1 cellular context compared by ENCODE assay signal in the genomic region with DNA sequence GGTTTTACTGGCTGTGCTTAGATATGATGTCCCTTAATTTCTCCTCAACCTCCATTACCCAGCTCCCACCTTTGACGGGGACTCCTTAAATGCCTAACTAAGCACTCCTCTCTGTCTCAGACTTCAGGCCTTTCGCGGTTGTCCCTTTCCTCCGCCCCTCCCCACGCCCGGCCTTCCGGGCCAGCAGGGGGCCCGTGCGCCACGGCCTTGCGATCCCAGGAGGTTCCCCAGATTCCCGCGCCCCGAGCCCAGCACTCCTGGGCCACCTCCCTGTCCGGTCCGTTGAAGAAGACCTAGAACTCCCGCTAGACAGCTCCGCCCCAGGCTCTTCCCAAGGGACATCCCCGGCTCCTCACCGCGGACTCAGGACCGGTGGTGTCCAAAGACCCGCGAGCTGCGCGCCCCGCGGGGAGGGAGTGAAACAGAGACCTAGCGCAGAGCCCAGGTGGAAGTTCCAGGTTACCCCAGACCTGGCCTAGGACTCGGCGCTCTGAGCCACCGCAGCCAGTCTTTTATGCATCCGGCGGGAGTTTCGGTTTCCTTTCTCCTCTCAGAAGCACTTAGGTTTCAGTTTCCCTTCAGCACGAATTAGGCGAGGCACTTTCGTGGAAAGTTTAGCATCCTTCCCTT.
TF ChIP-seq lines count a peak whose summit lies in the region.

A gene with protein sequence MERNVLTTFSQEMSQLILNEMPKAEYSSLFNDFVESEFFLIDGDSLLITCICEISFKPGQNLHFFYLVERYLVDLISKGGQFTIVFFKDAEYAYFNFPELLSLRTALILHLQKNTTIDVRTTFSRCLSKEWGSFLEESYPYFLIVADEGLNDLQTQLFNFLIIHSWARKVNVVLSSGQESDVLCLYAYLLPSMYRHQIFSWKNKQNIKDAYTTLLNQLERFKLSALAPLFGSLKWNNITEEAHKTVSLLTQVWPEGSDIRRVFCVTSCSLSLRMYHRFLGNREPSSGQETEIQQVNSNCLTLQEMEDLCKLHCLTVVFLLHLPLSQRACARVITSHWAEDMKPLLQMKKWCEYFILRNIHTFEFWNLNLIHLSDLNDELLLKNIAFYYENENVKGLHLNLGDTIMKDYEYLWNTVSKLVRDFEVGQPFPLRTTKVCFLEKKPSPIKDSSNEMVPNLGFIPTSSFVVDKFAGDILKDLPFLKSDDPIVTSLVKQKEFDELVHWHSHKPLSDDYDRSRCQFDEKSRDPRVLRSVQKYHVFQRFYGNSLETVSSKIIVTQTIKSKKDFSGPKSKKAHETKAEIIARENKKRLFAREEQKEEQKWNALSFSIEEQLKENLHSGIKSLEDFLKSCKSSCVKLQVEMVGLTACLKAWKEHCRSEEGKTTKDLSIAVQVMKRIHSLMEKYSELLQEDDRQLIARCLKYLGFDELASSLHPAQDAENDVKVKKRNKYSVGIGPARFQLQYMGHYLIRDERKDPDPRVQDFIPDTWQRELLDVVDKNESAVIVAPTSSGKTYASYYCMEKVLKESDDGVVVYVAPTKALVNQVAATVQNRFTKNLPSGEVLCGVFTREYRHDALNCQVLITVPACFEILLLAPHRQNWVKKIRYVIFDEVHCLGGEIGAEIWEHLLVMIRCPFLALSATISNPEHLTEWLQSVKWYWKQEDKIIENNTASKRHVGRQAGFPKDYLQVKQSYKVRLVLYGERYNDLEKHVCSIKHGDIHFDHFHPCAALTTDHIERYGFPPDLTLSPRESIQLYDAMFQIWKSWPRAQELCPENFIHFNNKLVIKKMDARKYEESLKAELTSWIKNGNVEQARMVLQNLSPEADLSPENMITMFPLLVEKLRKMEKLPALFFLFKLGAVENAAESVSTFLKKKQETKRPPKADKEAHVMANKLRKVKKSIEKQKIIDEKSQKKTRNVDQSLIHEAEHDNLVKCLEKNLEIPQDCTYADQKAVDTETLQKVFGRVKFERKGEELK (N-terminal part only) (minus strand): TSS at position 487 of the 630 bp plus-strand sequence. CDS start 7,493 bp downstream, outside the sequence.

TF ChIP-seq in GM12878, 131 proteins besides CTCF, POLR2A, EP300 and RAD21 (continued from another document and continues in another):
- no peak for TF ChIP-seq GABPA (IDR thresholded peaks at IDR 0.05; ENCODE audit: low read depth)
- peak; percentile 98 for TF ChIP-seq MLLT1 (IDR thresholded peaks at IDR 0.05)
- TF ChIP-seq DPF2 (IDR thresholded peaks at IDR 0.05) = peak; percentile 87
- TF ChIP-seq BRCA1 (IDR thresholded peaks at IDR 0.05; ENCODE audit: low read depth, low read length) = no peak
- peak; percentile 25 for TF ChIP-seq BCL3 (IDR thresholded peaks at IDR 0.05; ENCODE audit: borderline replicate concordance, insufficient read depth, low read depth, low read length, poor library complexity, severe bottlenecking)
- 0 out of 2 replicates have a peak, but pooled peaks have one; percentile 29 for TF ChIP-seq SIN3A (IDR thresholded peaks at IDR 0.05; ENCODE audit: low read depth, low read length)
- no peak for TF ChIP-seq SUZ12 (IDR thresholded peaks at IDR 0.05; ENCODE audit: unreplicated experiment)
- TF ChIP-seq MEF2A (IDR thresholded peaks at IDR 0.05; ENCODE audit: insufficient read depth, low read depth, low read length) = 0 out of 2 replicates have a peak, but pooled peaks have one; percentile 9
- no peak for TF ChIP-seq NFYA (IDR thresholded peaks at IDR 0.05; ENCODE audit: borderline replicate concordance, low read depth, low read length)
- TF ChIP-seq SMAD1 (IDR thresholded peaks at IDR 0.05; ENCODE audit: low read depth, partially characterized antibody) = no peak
- TF ChIP-seq ATF7 (IDR thresholded peaks at IDR 0.05; ENCODE audit: low read depth) = no peak
- no peak for TF ChIP-seq NFXL1 (IDR thresholded peaks at IDR 0.05; ENCODE audit: borderline replicate concordance)
- no peak for TF ChIP-seq CEBPZ (IDR thresholded peaks at IDR 0.05; ENCODE audit: low read depth, low read length)
- TF ChIP-seq, protein P1, sequence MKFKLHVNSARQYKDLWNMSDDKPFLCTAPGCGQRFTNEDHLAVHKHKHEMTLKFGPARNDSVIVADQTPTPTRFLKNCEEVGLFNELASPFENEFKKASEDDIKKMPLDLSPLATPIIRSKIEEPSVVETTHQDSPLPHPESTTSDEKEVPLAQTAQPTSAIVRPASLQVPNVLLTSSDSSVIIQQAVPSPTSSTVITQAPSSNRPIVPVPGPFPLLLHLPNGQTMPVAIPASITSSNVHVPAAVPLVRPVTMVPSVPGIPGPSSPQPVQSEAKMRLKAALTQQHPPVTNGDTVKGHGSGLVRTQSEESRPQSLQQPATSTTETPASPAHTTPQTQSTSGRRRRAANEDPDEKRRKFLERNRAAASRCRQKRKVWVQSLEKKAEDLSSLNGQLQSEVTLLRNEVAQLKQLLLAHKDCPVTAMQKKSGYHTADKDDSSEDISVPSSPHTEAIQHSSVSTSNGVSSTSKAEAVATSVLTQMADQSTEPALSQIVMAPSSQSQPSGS (IDR thresholded peaks at IDR 0.05; ENCODE audit: low read length) = no peak
- TF ChIP-seq CHD1 (IDR thresholded peaks at IDR 0.05; ENCODE audit: low read depth, low read length) = no peak
- peak; percentile 92 for TF ChIP-seq POU2F2 (IDR thresholded peaks at IDR 0.05; ENCODE audit: borderline replicate concordance, low read depth, low read length)
- TF ChIP-seq CBX5 (IDR thresholded peaks at IDR 0.05; ENCODE audit: low read depth) = 0 out of 2 replicates have a peak, but pooled peaks have one; percentile 24
- TF ChIP-seq TCF12 (IDR thresholded peaks at IDR 0.05; ENCODE audit: low read depth, low read length) = peak; percentile 56; the same call in 1 of the 2 replicates
- TF ChIP-seq YBX1 (IDR thresholded peaks at IDR 0.05) = no peak
- TF ChIP-seq STAT3 (IDR thresholded peaks at IDR 0.05; ENCODE audit: low read depth, low read length) = no peak
- no peak for TF ChIP-seq HSF1 (IDR thresholded peaks at IDR 0.05; ENCODE audit: low read depth, low read length)
- TF ChIP-seq SKIL (IDR thresholded peaks at IDR 0.05; ENCODE audit: low read depth, poor library complexity, severe bottlenecking) = peak; percentile 41
- TF ChIP-seq USF2 (IDR thresholded peaks at IDR 0.05; ENCODE audit: borderline replicate concordance, low read depth, low read length) = no peak
- TF ChIP-seq USF1 (IDR thresholded peaks at IDR 0.05; ENCODE audit: borderline replicate concordance, extremely low read length, insufficient read depth, low read depth, low read length) = no peak
- TF ChIP-seq NRF1 (conservative IDR thresholded peaks at IDR 0.05; ENCODE audit: low read depth, low read length) = no peak
- TF ChIP-seq KAT2A (conservative IDR thresholded peaks at IDR 0.05; ENCODE audit: control insufficient read depth, low read depth, low read length) = no peak
- TF ChIP-seq, protein P2, sequence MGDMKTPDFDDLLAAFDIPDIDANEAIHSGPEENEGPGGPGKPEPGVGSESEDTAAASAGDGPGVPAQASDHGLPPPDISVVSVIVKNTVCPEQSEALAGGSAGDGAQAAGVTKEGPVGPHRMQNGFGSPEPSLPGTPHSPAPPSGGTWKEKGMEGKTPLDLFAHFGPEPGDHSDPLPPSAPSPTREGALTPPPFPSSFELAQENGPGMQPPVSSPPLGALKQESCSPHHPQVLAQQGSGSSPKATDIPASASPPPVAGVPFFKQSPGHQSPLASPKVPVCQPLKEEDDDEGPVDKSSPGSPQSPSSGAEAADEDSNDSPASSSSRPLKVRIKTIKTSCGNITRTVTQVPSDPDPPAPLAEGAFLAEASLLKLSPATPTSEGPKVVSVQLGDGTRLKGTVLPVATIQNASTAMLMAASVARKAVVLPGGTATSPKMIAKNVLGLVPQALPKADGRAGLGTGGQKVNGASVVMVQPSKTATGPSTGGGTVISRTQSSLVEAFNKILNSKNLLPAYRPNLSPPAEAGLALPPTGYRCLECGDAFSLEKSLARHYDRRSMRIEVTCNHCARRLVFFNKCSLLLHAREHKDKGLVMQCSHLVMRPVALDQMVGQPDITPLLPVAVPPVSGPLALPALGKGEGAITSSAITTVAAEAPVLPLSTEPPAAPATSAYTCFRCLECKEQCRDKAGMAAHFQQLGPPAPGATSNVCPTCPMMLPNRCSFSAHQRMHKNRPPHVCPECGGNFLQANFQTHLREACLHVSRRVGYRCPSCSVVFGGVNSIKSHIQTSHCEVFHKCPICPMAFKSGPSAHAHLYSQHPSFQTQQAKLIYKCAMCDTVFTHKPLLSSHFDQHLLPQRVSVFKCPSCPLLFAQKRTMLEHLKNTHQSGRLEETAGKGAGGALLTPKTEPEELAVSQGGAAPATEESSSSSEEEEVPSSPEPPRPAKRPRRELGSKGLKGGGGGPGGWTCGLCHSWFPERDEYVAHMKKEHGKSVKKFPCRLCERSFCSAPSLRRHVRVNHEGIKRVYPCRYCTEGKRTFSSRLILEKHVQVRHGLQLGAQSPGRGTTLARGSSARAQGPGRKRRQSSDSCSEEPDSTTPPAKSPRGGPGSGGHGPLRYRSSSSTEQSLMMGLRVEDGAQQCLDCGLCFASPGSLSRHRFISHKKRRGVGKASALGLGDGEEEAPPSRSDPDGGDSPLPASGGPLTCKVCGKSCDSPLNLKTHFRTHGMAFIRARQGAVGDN (IDR thresholded peaks at IDR 0.05) = no peak
- peak; percentile 57 for TF ChIP-seq SMARCA5 (IDR thresholded peaks at IDR 0.05)
